In the genomic region with DNA sequence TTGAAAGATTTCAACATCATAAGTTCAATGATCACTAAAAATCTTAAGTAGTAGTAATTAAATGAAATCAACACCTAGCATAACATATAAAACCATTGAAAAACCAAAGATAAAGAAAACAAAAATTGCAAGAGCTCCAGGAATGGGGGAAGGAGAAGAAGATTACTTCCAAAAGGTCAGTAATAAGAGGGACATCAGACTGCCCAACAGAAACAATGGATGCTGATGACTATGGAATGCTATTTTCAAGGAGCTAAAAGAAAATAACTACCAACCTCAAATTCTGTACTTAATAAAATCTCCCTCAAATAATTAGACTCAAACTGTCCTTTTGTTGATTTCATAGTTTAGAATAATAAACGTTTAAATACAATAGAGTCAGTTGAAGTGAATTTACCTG, we compare ENCODE assay signal across 23 cellular contexts.
DNase-seq lines count a peak whose midpoint lies in the region; ATAC-seq, FAIRE-seq and TF ChIP-seq lines count a peak whose summit lies in the region.
"Had no signal": no experiment of that assay in that cellular context is flagged by ENCODE, and none has a peak within 500 bp of the region (broad histone marks: within the 10 kb centered on the region; RNA-seq: fewer than 3 reads in every experiment).

No MANE protein-coding gene starts in this region.

- H3K9me3 ChIP-seq in A673 (ENCODE audit: low read depth, low read length, poor library complexity, severe bottlenecking): peaks cover 12% of the 10 kb centered on the region
- H3K9me3 ChIP-seq: Peyer's patch had no signal

- no peak overlapping the region for H3K27ac ChIP-seq in A673 (ENCODE audit: low read depth, low read length, poor library complexity, severe bottlenecking)
- H3K27ac ChIP-seq: GM23248, Peyer's patch had no signal

- no peaks in the 10 kb centered on the region for H3K4me1 ChIP-seq in A673 (ENCODE audit: insufficient read depth, low read length, poor library complexity, severe bottlenecking)
- H3K4me1 ChIP-seq: Peyer's patch had no signal

- intact Hi-C loops in A673 (cut with micrococcal nuclease; ENCODE audit: unreplicated experiment): no loop called here

- H3K36me3 Mint-ChIP-seq in WTC11: peaks cover 15% of the 10 kb centered on the region
- H3K36me3 Mint-ChIP-seq: CD4-positive, alpha-beta memory T cell had no signal

- H3K27me3 ChIP-seq in A673 (replicated peaks; ENCODE audit: insufficient read depth, low read depth, low read length, poor library complexity): no peaks in the 10 kb centered on the region
- H3K27me3 ChIP-seq: Peyer's patch had no signal

- no peak overlapping the region for H3K4me3 ChIP-seq in A673 (ENCODE audit: low read depth, low read length, poor library complexity, severe bottlenecking)
- H3K4me3 ChIP-seq: GM23248, Peyer's patch had no signal

- H3K27ac Mint-ChIP-seq in WTC11: no peak overlapping the region
- H3K27ac Mint-ChIP-seq: CD4-positive, alpha-beta memory T cell; H9; HFFc6 had no signal

- no peaks in the 10 kb centered on the region for H3K27me3 Mint-ChIP-seq in WTC11 (ENCODE audit: low read depth)
- H3K27me3 Mint-ChIP-seq: CD4-positive, alpha-beta memory T cell had no signal

- DNase-seq in NCI-H1694 treated with DMSO at 0.1 percent for 48 hours (lab: John Stamatoyannopoulos, UW) (peak; percentile 7), NCI-H1694 (lab: John Stamatoyannopoulos, UW) (no peak), ACHN (peak; percentile 12), Kasumi-1 (lab: John Stamatoyannopoulos, UW) (peak; percentile 20 to 41), WTC11 (ENCODE audit: low spot score) (no peak), A673 (ENCODE audit: low spot score) (no peak), NCI-H1436 treated with DMSO at 0.1 percent for 48 hours (lab: John Stamatoyannopoulos, UW) (no peak), HTR-8/SVneo (ENCODE audit: insufficient read length, low spot score) (no peak)
- DNase-seq: C1 segment of cervical spinal cord; CD4-positive, alpha-beta memory T cell; COR-L47; GM23248; H9; HFFc6; NCI-H1092; NCI-H146; NCI-H2029 treated with DMSO at 0.1 percent for 48 hours; NCI-H2171 treated with DMSO at 0.1 percent for 48 hours; NCI-H345; NCI-H510A treated with DMSO at 0.1 percent for 48 hours; NCI-H82; Peyer's patch; SHP77 treated with DMSO at 0.1 percent for 48 hours had no signal

- TF ChIP-seq CTCF in WTC11 (IDR thresholded peaks at IDR 0.05) (no peak), A673 (conservative IDR thresholded peaks at IDR 0.05; ENCODE audit: low read depth, low read length) (no peak)

- FAIRE-seq in HTR-8/SVneo (lab: Jason Lieb, UNC): no peak

- H3K4me3 Mint-ChIP-seq in WTC11: no peak overlapping the region
- H3K4me3 Mint-ChIP-seq: CD4-positive, alpha-beta memory T cell; H9; HFFc6 had no signal

- ATAC-seq in WTC11: no peak

- H3K36me3 ChIP-seq in A673 (ENCODE audit: insufficient read depth, low read length, poor library complexity, severe bottlenecking): no peaks in the 10 kb centered on the region
- H3K36me3 ChIP-seq: Peyer's patch had no signal

- H3K9me3 Mint-ChIP-seq in WTC11: peaks cover 59% of the 10 kb centered on the region

- in situ Hi-C loops in ACHN (cut with HindIII; ENCODE audit: low pct_ligation_motif_present, low pct_unique_long_range_greater_than_20kb, low sequenced_read_pairs): no loop called here

- CTCF ChIA-PET in WTC11 (lab: Charles Lee) (no interaction called here), A673 (lab: Charles Lee) (no interaction called here)

- POLR2A ChIA-PET in WTC11 (lab: Charles Lee) (no interaction called here), A673 (lab: Charles Lee; ENCODE audit: low non-redundant PET) (no interaction called here)

- no TSS peak for BruUV-seq in A673 (replicated peaks; lab: Mats Ljungman, UMichigan)

- H3K4me1 Mint-ChIP-seq in WTC11: no peaks in the 10 kb centered on the region
- H3K4me1 Mint-ChIP-seq: CD4-positive, alpha-beta memory T cell; H9 had no signal

TF ChIP-seq in WTC11, 78 proteins besides CTCF, POLR2A, EP300 and RAD21:
- TF ChIP-seq, protein P1, sequence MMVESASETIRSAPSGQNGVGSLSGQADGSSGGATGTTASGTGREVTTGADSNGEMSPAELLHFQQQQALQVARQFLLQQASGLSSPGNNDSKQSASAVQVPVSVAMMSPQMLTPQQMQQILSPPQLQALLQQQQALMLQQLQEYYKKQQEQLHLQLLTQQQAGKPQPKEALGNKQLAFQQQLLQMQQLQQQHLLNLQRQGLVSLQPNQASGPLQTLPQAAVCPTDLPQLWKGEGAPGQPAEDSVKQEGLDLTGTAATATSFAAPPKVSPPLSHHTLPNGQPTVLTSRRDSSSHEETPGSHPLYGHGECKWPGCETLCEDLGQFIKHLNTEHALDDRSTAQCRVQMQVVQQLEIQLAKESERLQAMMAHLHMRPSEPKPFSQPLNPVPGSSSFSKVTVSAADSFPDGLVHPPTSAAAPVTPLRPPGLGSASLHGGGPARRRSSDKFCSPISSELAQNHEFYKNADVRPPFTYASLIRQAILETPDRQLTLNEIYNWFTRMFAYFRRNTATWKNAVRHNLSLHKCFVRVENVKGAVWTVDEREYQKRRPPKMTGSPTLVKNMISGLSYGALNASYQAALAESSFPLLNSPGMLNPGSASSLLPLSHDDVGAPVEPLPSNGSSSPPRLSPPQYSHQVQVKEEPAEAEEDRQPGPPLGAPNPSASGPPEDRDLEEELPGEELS (CRISPR knock-in tag; IDR thresholded peaks at IDR 0.05): no peak
- TF ChIP-seq, protein P2, sequence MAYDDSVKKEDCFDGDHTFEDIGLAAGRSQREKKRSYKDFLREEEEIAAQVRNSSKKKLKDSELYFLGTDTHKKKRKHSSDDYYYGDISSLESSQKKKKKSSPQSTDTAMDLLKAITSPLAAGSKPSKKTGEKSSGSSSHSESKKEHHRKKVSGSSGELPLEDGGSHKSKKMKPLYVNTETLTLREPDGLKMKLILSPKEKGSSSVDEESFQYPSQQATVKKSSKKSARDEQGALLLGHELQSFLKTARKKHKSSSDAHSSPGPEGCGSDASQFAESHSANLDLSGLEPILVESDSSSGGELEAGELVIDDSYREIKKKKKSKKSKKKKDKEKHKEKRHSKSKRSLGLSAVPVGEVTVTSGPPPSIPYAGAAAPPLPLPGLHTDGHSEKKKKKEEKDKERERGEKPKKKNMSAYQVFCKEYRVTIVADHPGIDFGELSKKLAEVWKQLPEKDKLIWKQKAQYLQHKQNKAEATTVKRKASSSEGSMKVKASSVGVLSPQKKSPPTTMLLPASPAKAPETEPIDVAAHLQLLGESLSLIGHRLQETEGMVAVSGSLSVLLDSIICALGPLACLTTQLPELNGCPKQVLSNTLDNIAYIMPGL (CRISPR knock-in tag; IDR thresholded peaks at IDR 0.05): no peak
- TF ChIP-seq, protein P3, sequence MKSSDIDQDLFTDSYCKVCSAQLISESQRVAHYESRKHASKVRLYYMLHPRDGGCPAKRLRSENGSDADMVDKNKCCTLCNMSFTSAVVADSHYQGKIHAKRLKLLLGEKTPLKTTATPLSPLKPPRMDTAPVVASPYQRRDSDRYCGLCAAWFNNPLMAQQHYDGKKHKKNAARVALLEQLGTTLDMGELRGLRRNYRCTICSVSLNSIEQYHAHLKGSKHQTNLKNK (CRISPR knock-in tag; IDR thresholded peaks at IDR 0.05): no peak
- no peak for TF ChIP-seq OVOL2 (CRISPR knock-in tag; IDR thresholded peaks at IDR 0.05; ENCODE audit: borderline replicate concordance)
- no peak for TF ChIP-seq ATF1 (CRISPR knock-in tag; IDR thresholded peaks at IDR 0.05)
- no peak for TF ChIP-seq KAT7 (CRISPR knock-in tag; IDR thresholded peaks at IDR 0.05; ENCODE audit: borderline replicate concordance)
- peak; percentile 99 for TF ChIP-seq ZNF317 (CRISPR knock-in tag; IDR thresholded peaks at IDR 0.05; ENCODE audit: borderline replicate concordance, low read depth)
- TF ChIP-seq SMAD4 (CRISPR knock-in tag; IDR thresholded peaks at IDR 0.05): no peak

Comparison
In these comparisons a context has a peak if more than half of its experiments do, and no peak if none do; other contexts are left out.
1. DNase-seq: peak in NCI-H1694 treated with DMSO at 0.1 percent for 48 hours (single experiment), ACHN (single experiment) and Kasumi-1 (2 of 2); none in NCI-H1694 (single experiment), WTC11 (single experiment), A673 (single experiment), NCI-H1436 treated with DMSO at 0.1 percent for 48 hours (single experiment) and HTR-8/SVneo (single experiment).